ENCODE assay signal across 9 cellular contexts in the genomic region with DNA sequence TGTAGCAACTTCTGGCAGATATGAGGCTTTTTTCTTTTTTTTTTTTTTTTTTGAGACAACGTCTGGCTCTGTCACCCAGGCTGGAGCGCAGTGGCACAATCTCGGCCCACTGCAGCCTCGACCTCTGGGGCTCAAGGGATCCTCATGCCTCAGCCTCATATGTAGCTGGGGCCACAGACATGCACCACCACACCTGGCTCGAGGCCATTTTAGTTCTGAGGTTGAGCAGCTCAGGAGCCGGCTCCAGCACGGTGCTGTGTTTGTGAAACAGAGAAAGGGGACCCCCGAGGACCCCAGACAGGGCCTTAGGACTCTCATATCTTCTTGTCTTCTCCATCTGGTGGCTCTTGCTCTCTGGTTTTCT. TPM values are rescaled to one million over a fixed set of nuclear protein-coding genes. Genes with fewer than 3 reads are reported as not detected.
A peak's percentile ranks its signal among the peaks of the same experiment; 100 is the strongest.
DNase-seq lines count a peak whose midpoint lies in the region; ATAC-seq and TF ChIP-seq lines count a peak whose summit lies in the region.
"Had no signal": no experiment of that assay in that cellular context is flagged by ENCODE, and none has a peak within 500 bp of the region (broad histone marks: within the 10 kb centered on the region; RNA-seq: fewer than 3 reads in every experiment).

No MANE protein-coding gene starts in this region.

- H3K9ac ChIP-seq in SU-DHL-6 (ENCODE audit: low read length): no peak overlapping the region

- H3K4me1 Mint-ChIP-seq in Caco-2 (ENCODE audit: low read depth, unreplicated experiment): no peaks in the 10 kb centered on the region
- peaks cover 29% of the 10 kb centered on the region for H3K4me1 Mint-ChIP-seq in memory B cell
- H3K4me1 Mint-ChIP-seq in Calu3 (ENCODE audit: low read depth, unreplicated experiment): peaks cover 9% of the 10 kb centered on the region

- BruUV-seq in Caco-2 (replicated peaks; lab: Mats Ljungman, UMichigan): TSS peak; percentile 41
- BruUV-seq in Calu3 (replicated peaks; lab: Mats Ljungman, UMichigan): no TSS peak

- ATAC-seq in memory B cell (ENCODE audit: low read depth) (no peak), GM18867 (IDR thresholded peaks at IDR 0.05; ENCODE audit: unreplicated experiment) (no peak), GM19035 (IDR thresholded peaks at IDR 0.05; ENCODE audit: unreplicated experiment) (no peak)

- H3K4me3 Mint-ChIP-seq in Caco-2 (ENCODE audit: unreplicated experiment): no peak overlapping the region
- H3K4me3 Mint-ChIP-seq in memory B cell: peak overlapping the region; percentile 11
- H3K4me3 Mint-ChIP-seq in Calu3 (ENCODE audit: low read depth, unreplicated experiment): no peak overlapping the region

- no peaks in the 10 kb centered on the region for H3K79me2 ChIP-seq in SU-DHL-6 (ENCODE audit: insufficient read depth, low read length)

- no peaks in the 10 kb centered on the region for H3K9me2 ChIP-seq in SU-DHL-6 (replicated peaks; ENCODE audit: insufficient read depth, low read length)

- H3K36me3 Mint-ChIP-seq in Caco-2 (ENCODE audit: insufficient read depth, unreplicated experiment): peaks cover 20% of the 10 kb centered on the region
- peaks cover 6% of the 10 kb centered on the region for H3K36me3 Mint-ChIP-seq in memory B cell
- peaks cover 11% of the 10 kb centered on the region for H3K36me3 Mint-ChIP-seq in Calu3 (ENCODE audit: insufficient read depth, unreplicated experiment)

- peaks cover 3% of the 10 kb centered on the region for H3K27me3 Mint-ChIP-seq in Caco-2 (ENCODE audit: insufficient read depth, unreplicated experiment)
- H3K27me3 Mint-ChIP-seq in memory B cell: no peaks in the 10 kb centered on the region
- peaks cover 17% of the 10 kb centered on the region for H3K27me3 Mint-ChIP-seq in Calu3 (ENCODE audit: unreplicated experiment)

- H3K4me2 ChIP-seq in SU-DHL-6 (ENCODE audit: low read depth, low read length, poor library complexity, severe bottlenecking): no peak overlapping the region

- H3K4me3 ChIP-seq in Caco-2 (ENCODE audit: low read depth, low read length) (no peak overlapping the region), SU-DHL-6 (ENCODE audit: insufficient read depth, low read length, poor library complexity, severe bottlenecking) (no peak overlapping the region)
- H3K4me3 ChIP-seq: breast epithelium had no signal

- H3F3A ChIP-seq in SU-DHL-6 (ENCODE audit: insufficient read depth): peaks cover 13% of the 10 kb centered on the region; the same call in 1 of the 2 replicates

- peaks cover 1% of the 10 kb centered on the region; the same call in 1 of the 2 replicates for H3K36me3 ChIP-seq in Caco-2 (ENCODE audit: control insufficient read depth, insufficient read depth, low read length)
- H3K36me3 ChIP-seq in SU-DHL-6 (ENCODE audit: low read length): no peaks in the 10 kb centered on the region
- H3K36me3 ChIP-seq: breast epithelium had no signal

- H3K9me3 ChIP-seq in Caco-2 (no peaks in the 10 kb centered on the region), SU-DHL-6 (ENCODE audit: insufficient read depth, low read length) (no peaks in the 10 kb centered on the region)
- H3K9me3 ChIP-seq: breast epithelium had no signal

- H3K9me3 Mint-ChIP-seq in Caco-2 (ENCODE audit: unreplicated experiment) (no peaks in the 10 kb centered on the region), memory B cell (peaks cover 3% of the 10 kb centered on the region), Calu3 (ENCODE audit: low read depth, unreplicated experiment) (no peaks in the 10 kb centered on the region)

- no peak overlapping the region for H3K27ac Mint-ChIP-seq in Caco-2 (ENCODE audit: unreplicated experiment)
- peak overlapping the region; percentile 100 for H3K27ac Mint-ChIP-seq in memory B cell
- no peak overlapping the region for H3K27ac Mint-ChIP-seq in Calu3 (ENCODE audit: unreplicated experiment)

- no peaks in the 10 kb centered on the region for H3K4me1 ChIP-seq in Caco-2
- H3K4me1 ChIP-seq: breast epithelium had no signal

- H3K27ac ChIP-seq in SU-DHL-6 (ENCODE audit: low read depth, low read length): 0 out of 2 replicates have a peak overlapping the region, but pooled peaks have one; percentile 40
- H3K27ac ChIP-seq: breast epithelium had no signal

- intact Hi-C loops in Caco-2 (cut with micrococcal nuclease; ENCODE audit: unreplicated experiment): no loop called here
- intact Hi-C loops in Calu3 (cut with micrococcal nuclease; ENCODE audit: unreplicated experiment): no loop called here

- no peak overlapping the region for H2AFZ ChIP-seq in SU-DHL-6 (ENCODE audit: low read depth, low read length, severe bottlenecking)

- no peak for DNase-seq in Caco-2
- DNase-seq in memory B cell (ENCODE audit: low spot score in 2 of 2): no peak
- DNase-seq in Calu3: no peak
- DNase-seq: COR-L47, NCI-H2107 had no signal

- TF ChIP-seq CTCF in Caco-2 (IDR thresholded peaks at IDR 0.05; ENCODE audit: insufficient read depth in 1 of 2, low read depth in 1 of 2, low read length in 1 of 2, severe bottlenecking in 1 of 2, unreplicated experiment in 1 of 2) (no peak), SU-DHL-6 (IDR thresholded peaks at IDR 0.05; ENCODE audit: insufficient read depth, low read length, poor library complexity, severe bottlenecking) (no peak), Calu3 (IDR thresholded peaks at IDR 0.05; ENCODE audit: unreplicated experiment) (no peak)

- POLR2A ChIA-PET in Caco-2 (lab: Charles Lee): interaction anchor here (0.6 kb wide), 1 partner anchor 95 kb away, joined by 5 read pairs; no protein-coding TSS in a partner anchor

- CTCF ChIA-PET in Caco-2 (lab: Charles Lee) (interaction anchor here (0.7 kb wide), 1 partner anchor 206 kb away, joined by 3 read pairs; no protein-coding TSS in a partner anchor), Calu3 (lab: Charles Lee) (no interaction called here)

- no peaks in the 10 kb centered on the region for H4K20me1 ChIP-seq in SU-DHL-6 (ENCODE audit: low read depth, low read length)

- no peaks in the 10 kb centered on the region for H3K27me3 ChIP-seq in Caco-2 (replicated peaks; ENCODE audit: control insufficient read depth, insufficient read depth, low read length)
- H3K27me3 ChIP-seq in SU-DHL-6 (ENCODE audit: low read length): no peaks in the 10 kb centered on the region
- H3K27me3 ChIP-seq: breast epithelium had no signal

RNA-seq across cellular contexts. Expression of a gene that starts 3.4 kb away (rescaled TPM):
- total RNA-seq in Caco-2 (2022): 2.1 and 2.4 TPM in 2 replicates
- total RNA-seq in Calu3 (2022): 4.8 and 7.1 TPM in 2 replicates

RNA-seq across cellular contexts. Expression of a gene that starts 16.8 kb away (rescaled TPM):
- 2,726 and 2,880 TPM in 2 replicates for total RNA-seq in Caco-2 (2022)
- total RNA-seq in Calu3 (2022): 1,844 and 1,993 TPM in 2 replicates

RNA-seq across cellular contexts. Expression of a gene that starts 17.6 kb away (rescaled TPM):
- total RNA-seq in Caco-2 (2022) (42.1 and 45.0 TPM in 2 replicates), Calu3 (2022) (34.4 and 36.1 TPM in 2 replicates)

RNA-seq across cellular contexts. Expression of a gene that starts 19.0 kb away (rescaled TPM):
- 150 and 167 TPM in 2 replicates for total RNA-seq in Caco-2 (2022)
- 127 and 141 TPM in 2 replicates for total RNA-seq in Calu3 (2022)

RNA-seq across cellular contexts. Expression of a gene that starts 25.6 kb away (rescaled TPM):
- total RNA-seq in Caco-2 (2022) (2,065 and 2,191 TPM in 2 replicates), Calu3 (2022) (1,643 and 1,795 TPM in 2 replicates)
